In genomic region chr7:47552631-47553030, GRCh38 we compare ENCODE assay signal across 9 cellular contexts. TPM values are rescaled to one million over a fixed set of nuclear protein-coding genes. Genes with fewer than 3 reads are reported as not detected.
DNase-seq lines count a peak whose midpoint lies in the region; ATAC-seq and TF ChIP-seq lines count a peak whose summit lies in the region.
"Had no signal": no experiment of that assay in that cellular context is flagged by ENCODE, and none has a peak within 500 bp of the region (broad histone marks: within the 10 kb centered on the region; RNA-seq: fewer than 3 reads in every experiment).

No MANE protein-coding gene starts in this region.

- H3K36me3 ChIP-seq in aorta (ENCODE audit: control insufficient read depth in 1 of 2, insufficient read depth in 2 of 2, low read length in 1 of 2) (no peaks in the 10 kb centered on the region), ascending aorta (no peaks in the 10 kb centered on the region)

- H3K27me3 ChIP-seq in aorta (ENCODE audit: control insufficient read depth in 1 of 2, insufficient read depth in 2 of 2, low read length in 1 of 2) (no peaks in the 10 kb centered on the region), ascending aorta (no peaks in the 10 kb centered on the region)

- H3K4me3 ChIP-seq in aorta (ENCODE audit: low read length in 2 of 2) (no peak overlapping the region), ascending aorta (peak overlapping the region in 1 of 2 donors; percentile 3)

- H3K9me3 ChIP-seq in aorta (ENCODE audit: control insufficient read depth, low read length): no peaks in the 10 kb centered on the region
- no peaks in the 10 kb centered on the region for H3K9me3 ChIP-seq in ascending aorta

- ATAC-seq in Right ventricle myocardium superior (ENCODE audit: poor library complexity): peak; percentile 71
- peak; percentile 99 for ATAC-seq in HG03175 (IDR thresholded peaks at IDR 0.05; ENCODE audit: unreplicated experiment)
- ATAC-seq in esophagus mucosa: peak; percentile 62
- peak; percentile 51 for ATAC-seq in aorta (ENCODE audit: low FRiP score)

- H3K4me1 ChIP-seq in aorta (ENCODE audit: control insufficient read depth in 1 of 2, insufficient read depth in 2 of 2, low read length in 2 of 2) (peaks cover 5 to 9% of the 10 kb centered on the region in 2 donors), ascending aorta (peaks cover 0 to 21% of the 10 kb centered on the region in 2 donors)

- no peak overlapping the region for H3K27ac ChIP-seq in aorta (ENCODE audit: low read depth in 1 of 2, low read length in 2 of 2)
- no peak overlapping the region for H3K27ac ChIP-seq in ascending aorta

- 45 to 59% methylated on average over 3 of the region's 3 CpGs for WGBS in aorta, 2 donors

- TF ChIP-seq CTCF in ascending aorta (IDR thresholded peaks at IDR 0.05): no peak

- DNase-seq in Right ventricle myocardium superior (no peak), cardiac septum (ENCODE audit: low spot score) (no peak), aorta (peak in 1 of 2 donors; percentile 51), NCI-H510A (lab: John Stamatoyannopoulos, UW) (no peak), amniotic stem cell (lab: John Stamatoyannopoulos, UW) (no peak), ascending aorta (ENCODE audit: low spot score in 2 of 2) (no peak)
- DNase-seq: NCI-H2029 treated with DMSO at 0.1 percent for 48 hours had no signal

- intact Hi-C loops in Right ventricle myocardium superior (cut with DNase I): no loop called here
- intact Hi-C loops in cardiac septum (cut with DNase I): no loop called here
- intact Hi-C loops in aorta (cut with DNase I): no loop called here
- intact Hi-C loops in ascending aorta (cut with DNase I): no loop called here

RNA-seq across cellular contexts. Expression of gene TNS3, which starts 29.3 kb away (rescaled TPM):
- 43.2 TPM for total RNA-seq in Right ventricle myocardium superior
- 29.0 TPM for total RNA-seq in cardiac septum
- total RNA-seq in esophagus mucosa: 4.6 TPM
- total RNA-seq in aorta: 100 to 1,000 TPM; 117 to 140 TPM
- 10 to 100 TPM; 40.5 to 56.1 TPM for polyA plus RNA-seq in aorta
- 89.8 TPM for total RNA-seq in ascending aorta
